ENCODE assay signal across 8 cellular contexts in the genomic region with DNA sequence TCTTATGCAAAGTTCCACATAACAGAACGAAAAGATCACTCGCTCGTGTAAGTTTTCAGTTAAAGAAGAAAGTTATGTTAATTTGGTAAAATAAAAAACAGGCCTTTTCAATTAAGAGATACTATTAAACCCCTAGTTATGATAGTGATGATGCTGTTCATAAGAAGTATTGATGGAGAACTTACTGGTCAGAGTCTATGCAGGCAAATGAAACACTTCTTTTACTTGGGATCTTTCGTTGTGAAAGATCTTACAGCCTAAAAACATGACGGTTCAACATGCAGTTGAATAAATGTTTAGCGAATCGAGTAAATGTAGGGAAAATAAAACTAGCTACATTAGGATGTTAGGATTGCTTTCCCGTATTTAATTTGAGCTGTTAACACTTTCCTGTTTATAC. TPM values are rescaled to one million over a fixed set of nuclear protein-coding genes. Genes with fewer than 3 reads are reported as not detected.
DNase-seq lines count a peak whose midpoint lies in the region; ATAC-seq, FAIRE-seq and TF ChIP-seq lines count a peak whose summit lies in the region.
"Had no signal": no experiment of that assay in that cellular context is flagged by ENCODE, and none has a peak within 500 bp of the region (broad histone marks: within the 10 kb centered on the region; RNA-seq: fewer than 3 reads in every experiment).

No MANE protein-coding gene starts in this region.

- WGBS in K562 (ENCODE audit: insufficient coverage, low coverage, missing lambda C conversion rate) = 0% methylated on average over 8 of the region's 8 CpGs

- intact Hi-C loops in K562 (cut with micrococcal nuclease) (loop anchor here (5.0 kb wide), 1 partner anchor 109 kb away; no protein-coding TSS in a partner anchor), lower lobe of right lung (cut with DNase I) (no loop called here), CD14-positive monocyte (cut with micrococcal nuclease) (loop anchor here in 1 of 2 donors (10.0 kb wide), 1 partner anchor 92 kb away; the partner anchor contains the start of gene GLRX)

- H3K27ac Mint-ChIP-seq in CD14-positive monocyte = no peak overlapping the region

- POLR2A ChIA-PET in K562 (lab: Yijun Ruan, JAX) = interaction anchor here (0.6 to 4.1 kb wide), 5 partner anchors 23 to 72 kb away, joined by 3 to 18 read pairs (median 4); no protein-coding TSS in a partner anchor

- H2AFZ ChIP-seq in K562 (ENCODE audit: low read depth, low read length) = no peak overlapping the region

- peak overlapping the region; percentile 90; the same call in 1 of the 2 replicates for H3K4me3 ChIP-seq in HUES6 (ENCODE audit: low read depth, low read length)
- peak overlapping the region; percentile 81 for H3K4me3 ChIP-seq in K562
- peak overlapping the region; percentile 74 for H3K4me3 ChIP-seq in lower lobe of right lung
- peak overlapping the region; percentile 47 to 59 for H3K4me3 ChIP-seq in stomach smooth muscle (ENCODE audit: low read length in 2 of 2)

- H3K9me3 ChIP-seq in HUES6 (ENCODE audit: control insufficient read depth, insufficient read depth, low read depth, low read length) (no peaks in the 10 kb centered on the region), K562 (replicated peaks; ENCODE audit: control insufficient read depth, insufficient read depth, low read depth, low read length) (no peaks in the 10 kb centered on the region), lower lobe of right lung (no peaks in the 10 kb centered on the region), stomach smooth muscle (ENCODE audit: control insufficient read depth in 2 of 2, low read length in 2 of 2) (no peaks in the 10 kb centered on the region)

- peaks cover 87% of the 10 kb centered on the region for H3K79me2 ChIP-seq in K562 (ENCODE audit: control insufficient read depth, insufficient read depth, low read length)

- no peak for TF ChIP-seq RAD21 in K562 (CRISPR knock-in tag; conservative IDR thresholded peaks at IDR 0.05 in 1 of 2, IDR thresholded peaks at IDR 0.05 in 1 of 2)

- no peaks in the 10 kb centered on the region for H3K36me3 Mint-ChIP-seq in CD14-positive monocyte

- no peak for FAIRE-seq in K562 (lab: Jason Lieb, UNC)

- no peak for ATAC-seq in K562
- no peak for ATAC-seq in lower lobe of right lung

- TF ChIP-seq POLR2A in K562 (conservative IDR thresholded peaks at IDR 0.05) = no peak

- H3K27ac ChIP-seq in HUES6 (ENCODE audit: low read depth, low read length) (no peak overlapping the region), K562 (ENCODE audit: extremely low read depth, low read depth, low read length) (peak overlapping the region; percentile 85; the same call in 2 of the 3 replicates), lower lobe of right lung (no peak overlapping the region), stomach smooth muscle (ENCODE audit: low read length) (no peak overlapping the region)

- H3K4me2 ChIP-seq in K562 (ENCODE audit: insufficient read depth, low read length) = peak overlapping the region; percentile 80

- H3K27me3 ChIP-seq in HUES6 (ENCODE audit: control insufficient read depth, insufficient read depth, low read length) (peaks cover 61% of the 10 kb centered on the region), K562 (ENCODE audit: control insufficient read depth in 2 of 2, insufficient read depth in 2 of 2, low read length in 2 of 2) (no peaks in the 10 kb centered on the region; a peak in 1 of 5 replicates), lower lobe of right lung (ENCODE audit: low read depth) (no peaks in the 10 kb centered on the region), stomach smooth muscle (ENCODE audit: control insufficient read depth in 1 of 2, insufficient read depth in 2 of 2, low read length in 2 of 2) (no peaks in the 10 kb centered on the region)

- no peaks in the 10 kb centered on the region for H4K20me1 ChIP-seq in K562 (replicated peaks; ENCODE audit: control insufficient read depth, insufficient read depth, low read length)

- no peak overlapping the region for H3K9ac ChIP-seq in HUES6 (ENCODE audit: low read length)
- peak overlapping the region; percentile 92 to 94; a peak in 3 of 4 replicates for H3K9ac ChIP-seq in K562 (ENCODE audit: insufficient read depth in 1 of 2, low read depth in 2 of 2, low read length in 2 of 2)
- peak overlapping the region in 1 of 2 donors; percentile 89 for H3K9ac ChIP-seq in stomach smooth muscle (ENCODE audit: low read length in 2 of 2)

- no peak for DNase-seq in K562 (ENCODE audit: extremely low read depth in 1 of 4, low spot score in 3 of 4)
- no peak for DNase-seq in lower lobe of right lung
- DNase-seq in GM19240 (ENCODE audit: insufficient read length, low spot score) = no peak
- no peak for DNase-seq in CD14-positive monocyte (ENCODE audit: low spot score)
- no peak for DNase-seq in G401 (ENCODE audit: low spot score)
- DNase-seq: activated naive CD4-positive, alpha-beta T cell treated with Interleukin-2 at 50 U/mL for 16 hours had no signal

- no peak for TF ChIP-seq EP300 in K562 (IDR thresholded peaks at IDR 0.05; ENCODE audit: low read length)

- CTCF ChIA-PET in K562 (lab: Yijun Ruan, JAX; ENCODE audit: low intra/inter-chr PET ratio) = interaction anchor here (0.7 kb wide), 1 partner anchor 68 kb away, joined by 3 read pairs; no protein-coding TSS in a partner anchor

- no TSS peak for BruUV-seq in K562 (replicated peaks; lab: Mats Ljungman, UMichigan)

- H3K36me3 ChIP-seq in HUES6 (ENCODE audit: control insufficient read depth, insufficient read depth, low read length) = peaks cover 9% of the 10 kb centered on the region; the same call in 1 of the 2 replicates
- H3K36me3 ChIP-seq in K562 (ENCODE audit: control insufficient read depth, insufficient read depth, low read length) = peaks cover 58% of the 10 kb centered on the region
- H3K36me3 ChIP-seq in lower lobe of right lung = no peaks in the 10 kb centered on the region
- H3K36me3 ChIP-seq in stomach smooth muscle (ENCODE audit: control insufficient read depth in 2 of 2, insufficient read depth in 2 of 2, low read length in 2 of 2) = no peaks in the 10 kb centered on the region

- peaks cover 15% of the 10 kb centered on the region for H3K4me1 ChIP-seq in HUES6 (ENCODE audit: control insufficient read depth, insufficient read depth, low read length)
- H3K4me1 ChIP-seq in K562 (replicated peaks in 1 of 2; ENCODE audit: control insufficient read depth in 2 of 2, insufficient read depth in 2 of 2, low read length in 2 of 2) = peaks cover 22 to 34% of the 10 kb centered on the region in 2 experiments
- peaks cover 42% of the 10 kb centered on the region for H3K4me1 ChIP-seq in lower lobe of right lung
- H3K4me1 ChIP-seq in stomach smooth muscle (ENCODE audit: control insufficient read depth, insufficient read depth, low read length) = peaks cover 8% of the 10 kb centered on the region

- in situ Hi-C loops in K562 (cut with MboI) (no loop called here), G401 (cut with HindIII; ENCODE audit: low sequenced_read_pairs) (no loop called here)

- H3K9me1 ChIP-seq in K562 (ENCODE audit: control insufficient read depth, insufficient read depth, low read length) = no peaks in the 10 kb centered on the region

- TF ChIP-seq CTCF in K562 (IDR thresholded peaks at IDR 0.05 in 2 of 3, conservative IDR thresholded peaks at IDR 0.05 in 1 of 3; ENCODE audit: insufficient read depth in 2 of 3, low read depth in 1 of 3, low read length in 3 of 3) (no peak), lower lobe of right lung (IDR thresholded peaks at IDR 0.05) (no peak), CD14-positive monocyte (IDR thresholded peaks at IDR 0.05) (no peak)

- peaks cover 35% of the 10 kb centered on the region for H3K4me1 Mint-ChIP-seq in CD14-positive monocyte

- no peaks in the 10 kb centered on the region for H3K9me3 Mint-ChIP-seq in CD14-positive monocyte

- H3K4me3 Mint-ChIP-seq in CD14-positive monocyte = no peak overlapping the region

- peaks cover 10 to 14% (median 10%) of the 10 kb centered on the region in 3 donors for H3K27me3 Mint-ChIP-seq in CD14-positive monocyte (ENCODE audit: low read depth in 3 of 3)

RNA-seq across cellular contexts. Expression of gene RHOBTB3, which starts 2.0 kb away (rescaled TPM):
- 221 and 302 TPM in 2 replicates for total RNA-seq in K562 (2011; cell fraction: chromatin; rRNA removed; ENCODE audit: low replicate concordance)
- 117 and 137 TPM in 2 replicates for total RNA-seq in K562 (2011; cell fraction: nucleolus; rRNA removed)
- total RNA-seq in K562 (2011; cell fraction: nucleoplasm; rRNA removed) = 147 and 234 TPM in 2 replicates
- 107 and 112 TPM in 2 replicates for total RNA-seq in K562 (2014; rRNA removed)
- total RNA-seq in K562 (2014; rRNA removed; fragmentation: Illumina TruSeq; extraction: Trizol) = 142 and 164 TPM in 2 replicates
- 133 and 143 TPM in 2 replicates for total RNA-seq in K562 (2015; rRNA removed; fragmentation: Illumina TruSeq; extraction: Trizol)
- 124 and 142 TPM in 2 replicates for total RNA-seq in K562 (2021)
- 128 and 166 TPM in 2 replicates for polyA plus RNA-seq in K562 (2011; rRNA removed)
- polyA plus RNA-seq in K562 (2011; cell fraction: cytosol; rRNA removed) = 180 and 257 TPM in 2 replicates
- 207 and 234 TPM in 2 replicates for polyA plus RNA-seq in K562 (2011; cell fraction: nucleus; rRNA removed)
- polyA plus RNA-seq in K562 (2012) = 73.9 and 97.8 TPM in 2 replicates
- 111 and 115 TPM in 2 replicates for polyA plus RNA-seq in K562 (2014; fragmentation: Illumina TruSeq; extraction: Trizol)
- 10 to 100 TPM; 39.7 to 53.0 TPM for polyA plus RNA-seq in K562 (2014; fragmentation: Nextera tagmentation; extraction: Ambion mirVana)
- polyA plus RNA-seq in K562 (2014; rRNA removed) = 78.4 and 81.2 TPM in 2 replicates
- 373 and 438 TPM in 2 replicates for polyA minus RNA-seq in K562 (2011; rRNA and poly(A)+ RNA removed)
- 200 and 263 TPM in 2 replicates for polyA minus RNA-seq in K562 (2011; cell fraction: cytosol; rRNA and poly(A)+ RNA removed)
- 246 and 302 TPM in 2 replicates for polyA minus RNA-seq in K562 (2011; cell fraction: nucleus; rRNA and poly(A)+ RNA removed)
- 51.7 TPM for total RNA-seq in lower lobe of right lung
- polyA plus RNA-seq in CD14-positive monocyte = 1 to 10 TPM in 1 of 2 donors, under 1 TPM in 1; 0.41 to 1.5 TPM
- 0.54 and 2.6 TPM in 2 replicates for total RNA-seq in G401 (2014; rRNA removed; shearing (Covaris generic))

RNA-seq across cellular contexts. Expression of gene SPATA9, which starts 50.3 kb away (rescaled TPM):
- total RNA-seq in K562 (2011; cell fraction: chromatin; rRNA removed; ENCODE audit: low replicate concordance) = not detected in 2 replicates
- total RNA-seq in K562 (2011; cell fraction: nucleolus; rRNA removed) = not detected in 2 replicates
- not detected in 2 replicates for total RNA-seq in K562 (2011; cell fraction: nucleoplasm; rRNA removed)
- total RNA-seq in K562 (2014; rRNA removed) = 0.24 TPM in 1 of 2 replicates, not detected in the other
- not detected in 2 replicates for total RNA-seq in K562 (2014; rRNA removed; fragmentation: Illumina TruSeq; extraction: Trizol)
- 0.40 TPM in 1 of 2 replicates, not detected in the other for total RNA-seq in K562 (2015; rRNA removed; fragmentation: Illumina TruSeq; extraction: Trizol)
- 0.11 TPM in 1 of 2 replicates, not detected in the other for total RNA-seq in K562 (2021)
- 0.28 and 0.38 TPM in 2 replicates for polyA plus RNA-seq in K562 (2011; rRNA removed)
- polyA plus RNA-seq in K562 (2011; cell fraction: cytosol; rRNA removed) = 0.09 TPM in 1 of 2 replicates, not detected in the other
- polyA plus RNA-seq in K562 (2011; cell fraction: nucleus; rRNA removed) = 0.14 and 0.24 TPM in 2 replicates
- 1.6 and 1.8 TPM in 2 replicates for polyA plus RNA-seq in K562 (2012)
- 0.16 TPM in 1 of 2 replicates, not detected in the other for polyA plus RNA-seq in K562 (2014; fragmentation: Illumina TruSeq; extraction: Trizol)
- 1 to 10 TPM; 3.4 to 5.5 TPM for polyA plus RNA-seq in K562 (2014; fragmentation: Nextera tagmentation; extraction: Ambion mirVana)
- polyA plus RNA-seq in K562 (2014; rRNA removed) = 0.05 and 0.16 TPM in 2 replicates
- polyA minus RNA-seq in K562 (2011; rRNA and poly(A)+ RNA removed) = 0.18 TPM in 1 of 2 replicates, not detected in the other
- not detected in 2 replicates for polyA minus RNA-seq in K562 (2011; cell fraction: cytosol; rRNA and poly(A)+ RNA removed)
- polyA minus RNA-seq in K562 (2011; cell fraction: nucleus; rRNA and poly(A)+ RNA removed) = not detected in 2 replicates
- not detected for total RNA-seq in lower lobe of right lung
- not detected for polyA plus RNA-seq in CD14-positive monocyte
- not detected in 2 replicates for total RNA-seq in G401 (2014; rRNA removed; shearing (Covaris generic))

Comparison
In these comparisons a context has a peak if more than half of its experiments do, and no peak if none do; other contexts are left out.
1. RNA of gene RHOBTB3, which starts 2.0 kb away (total RNA-seq): 107 to 302 TPM in K562 and 51.7 TPM in lower lobe of right lung (single experiment); 0.54 to 2.6 TPM in G401; every median in the first group is over 10 times any median in the second.
2. Peak in every context shown above with its lines, with median percentiles within 50 percentile points of each other: H3K4me3 ChIP-seq.